ENCODE assay signal across 22 cellular contexts in the genomic region with DNA sequence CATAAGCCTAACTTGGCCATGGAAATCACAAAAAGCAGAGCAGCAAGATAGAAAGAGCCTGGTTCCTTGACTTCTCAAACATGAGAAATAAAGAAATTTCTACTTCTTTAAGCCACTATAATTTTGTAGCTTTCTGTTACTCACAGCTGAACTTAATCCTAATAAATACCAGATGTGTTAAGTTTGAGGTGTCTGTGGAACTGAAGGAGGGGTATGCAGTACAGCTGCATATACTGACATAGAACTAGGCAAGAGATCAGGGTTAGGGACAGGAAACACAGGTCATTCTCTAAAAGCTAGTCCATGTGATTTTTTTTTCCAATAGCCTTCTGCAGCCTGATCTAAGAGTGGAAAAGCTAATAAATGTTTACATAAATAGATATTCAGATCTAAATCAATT.
"Had no signal": no experiment of that assay in that cellular context is flagged by ENCODE, and none has a peak within 500 bp of the region (broad histone marks: within the 10 kb centered on the region; RNA-seq: fewer than 3 reads in every experiment).

No MANE protein-coding gene starts in this region.

- H3K4me3 Mint-ChIP-seq: activated naive CD4-positive, alpha-beta T cell treated with anti-CD3 and anti-CD28 coated beads, Interleukin-2, amount 50 U/mL, for 24 hours; effector memory CD8-positive, alpha-beta T cell; memory B cell; neural crest cell; type B pancreatic cell; WTC11 had no signal

- H3K9me3 Mint-ChIP-seq: activated naive CD4-positive, alpha-beta T cell treated with anti-CD3 and anti-CD28 coated beads, Interleukin-2, amount 50 U/mL, for 24 hours; memory B cell; neural crest cell; WTC11 had no signal

- DNase-seq: activated gamma-delta T cell treated with Interleukin-2 at 50 U/mL for 16 hours; activated T-cell treated with anti-CD3 and anti-CD28 coated beads, Interleukin-2, amount 50 U/mL, for 1 hour; aorta; central memory CD4-positive, alpha-beta T cell; effector memory CD8-positive, alpha-beta T cell; heart left ventricle; islet precursor cell; left cardiac atrium; mucosa of descending colon; sigmoid colon; stimulated activated CD4-positive, alpha-beta T cell treated with anti-CD3 and anti-CD28 coated beads, Interleukin-4, amount 100 ng/mL, for 1 hour; stimulated activated naive CD4-positive, alpha-beta T cell treated with Interleukin-2 at 50 U/mL for 16 hours; T-helper 1 cell had no signal

- H3K27ac Mint-ChIP-seq: activated naive CD4-positive, alpha-beta T cell treated with anti-CD3 and anti-CD28 coated beads, Interleukin-2, amount 50 U/mL, for 24 hours; effector memory CD8-positive, alpha-beta T cell; memory B cell; type B pancreatic cell; WTC11 had no signal

- H3K4me1 ChIP-seq: heart left ventricle, vagina had no signal

- ATAC-seq: effector memory CD8-positive, alpha-beta T cell; gastroesophageal sphincter; heart left ventricle; left cardiac atrium; mucosa of descending colon; WTC11 had no signal

- H3K4me3 ChIP-seq: esophagus muscularis mucosa, gastroesophageal sphincter, heart left ventricle, mucosa of descending colon, sigmoid colon, thoracic aorta, vagina had no signal

- H3K36me3 Mint-ChIP-seq: activated naive CD4-positive, alpha-beta T cell treated with anti-CD3 and anti-CD28 coated beads, Interleukin-2, amount 50 U/mL, for 24 hours; memory B cell; type B pancreatic cell; WTC11 had no signal

- H3K4me1 Mint-ChIP-seq: activated naive CD4-positive, alpha-beta T cell treated with anti-CD3 and anti-CD28 coated beads, Interleukin-2, amount 50 U/mL, for 24 hours; memory B cell had no signal

- H3K27ac ChIP-seq: esophagus muscularis mucosa, gastroesophageal sphincter, heart left ventricle, sigmoid colon, thoracic aorta, vagina had no signal

- H3K9me3 ChIP-seq: esophagus muscularis mucosa, gastroesophageal sphincter, heart left ventricle, mucosa of descending colon, sigmoid colon, thoracic aorta, vagina had no signal

- H3K27me3 ChIP-seq: esophagus muscularis mucosa, gastroesophageal sphincter, sigmoid colon, vagina had no signal
